1 cellular context compared by ENCODE assay signal in the genomic region with DNA sequence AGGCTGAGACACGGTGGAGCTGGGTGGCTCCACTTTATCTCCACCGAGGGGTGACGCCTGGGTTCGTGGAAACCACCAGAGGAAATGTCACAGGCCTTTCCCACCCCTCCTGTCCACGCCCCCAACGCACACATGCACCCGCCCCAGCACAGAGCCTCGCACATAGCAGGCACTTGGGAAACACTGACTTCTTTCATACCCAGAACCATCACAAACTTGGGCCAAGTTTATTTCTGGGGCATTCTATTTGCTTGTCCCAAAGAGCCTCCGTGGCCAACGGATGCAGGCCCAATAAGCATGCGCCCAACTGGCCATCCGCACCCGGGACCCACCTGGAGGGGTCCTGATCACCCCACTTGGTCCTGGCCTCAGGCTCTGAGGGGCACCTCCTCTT.
TF ChIP-seq lines count a peak whose summit lies in the region.

No MANE protein-coding gene starts in this region.

TF ChIP-seq in HepG2, 621 proteins besides CTCF, POLR2A, EP300 and RAD21:
- TF ChIP-seq HOXA3 (CRISPR knock-in tag; IDR thresholded peaks at IDR 0.05) (no peak), ZNF30 (CRISPR knock-in tag; IDR thresholded peaks at IDR 0.05) (no peak), HNRNPL (IDR thresholded peaks at IDR 0.05; ENCODE audit: low read depth, low read length) (no peak; the same call in 1 of the 2 replicates), ZNF891 (CRISPR knock-in tag; IDR thresholded peaks at IDR 0.05) (0 out of 2 replicates have a peak, but pooled peaks have one; percentile 15), POLR2G (IDR thresholded peaks at IDR 0.05; ENCODE audit: low read depth, low read length) (0 out of 2 replicates have a peak, but pooled peaks have one; percentile 30), ZNF274 (CRISPR knock-in tag; IDR thresholded peaks at IDR 0.05) (0 out of 2 replicates have a peak, but pooled peaks have one; percentile 47), ZNF547 (CRISPR knock-in tag; IDR thresholded peaks at IDR 0.05) (0 out of 2 replicates have a peak, but pooled peaks have one; percentile 11), HNRNPLL (IDR thresholded peaks at IDR 0.05; ENCODE audit: low read depth, low read length, poor library complexity, severe bottlenecking) (peak; percentile 4), ZNF510 (CRISPR knock-in tag; IDR thresholded peaks at IDR 0.05; ENCODE audit: low read depth) (no peak), ZNF441 (CRISPR knock-in tag; IDR thresholded peaks at IDR 0.05; ENCODE audit: borderline replicate concordance) (no peak)
- TF ChIP-seq, protein P1, sequence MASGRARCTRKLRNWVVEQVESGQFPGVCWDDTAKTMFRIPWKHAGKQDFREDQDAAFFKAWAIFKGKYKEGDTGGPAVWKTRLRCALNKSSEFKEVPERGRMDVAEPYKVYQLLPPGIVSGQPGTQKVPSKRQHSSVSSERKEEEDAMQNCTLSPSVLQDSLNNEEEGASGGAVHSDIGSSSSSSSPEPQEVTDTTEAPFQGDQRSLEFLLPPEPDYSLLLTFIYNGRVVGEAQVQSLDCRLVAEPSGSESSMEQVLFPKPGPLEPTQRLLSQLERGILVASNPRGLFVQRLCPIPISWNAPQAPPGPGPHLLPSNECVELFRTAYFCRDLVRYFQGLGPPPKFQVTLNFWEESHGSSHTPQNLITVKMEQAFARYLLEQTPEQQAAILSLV (CRISPR knock-in tag; IDR thresholded peaks at IDR 0.05; ENCODE audit: borderline replicate concordance): 0 out of 2 replicates have a peak, but pooled peaks have one; percentile 8
- TF ChIP-seq, protein P2, sequence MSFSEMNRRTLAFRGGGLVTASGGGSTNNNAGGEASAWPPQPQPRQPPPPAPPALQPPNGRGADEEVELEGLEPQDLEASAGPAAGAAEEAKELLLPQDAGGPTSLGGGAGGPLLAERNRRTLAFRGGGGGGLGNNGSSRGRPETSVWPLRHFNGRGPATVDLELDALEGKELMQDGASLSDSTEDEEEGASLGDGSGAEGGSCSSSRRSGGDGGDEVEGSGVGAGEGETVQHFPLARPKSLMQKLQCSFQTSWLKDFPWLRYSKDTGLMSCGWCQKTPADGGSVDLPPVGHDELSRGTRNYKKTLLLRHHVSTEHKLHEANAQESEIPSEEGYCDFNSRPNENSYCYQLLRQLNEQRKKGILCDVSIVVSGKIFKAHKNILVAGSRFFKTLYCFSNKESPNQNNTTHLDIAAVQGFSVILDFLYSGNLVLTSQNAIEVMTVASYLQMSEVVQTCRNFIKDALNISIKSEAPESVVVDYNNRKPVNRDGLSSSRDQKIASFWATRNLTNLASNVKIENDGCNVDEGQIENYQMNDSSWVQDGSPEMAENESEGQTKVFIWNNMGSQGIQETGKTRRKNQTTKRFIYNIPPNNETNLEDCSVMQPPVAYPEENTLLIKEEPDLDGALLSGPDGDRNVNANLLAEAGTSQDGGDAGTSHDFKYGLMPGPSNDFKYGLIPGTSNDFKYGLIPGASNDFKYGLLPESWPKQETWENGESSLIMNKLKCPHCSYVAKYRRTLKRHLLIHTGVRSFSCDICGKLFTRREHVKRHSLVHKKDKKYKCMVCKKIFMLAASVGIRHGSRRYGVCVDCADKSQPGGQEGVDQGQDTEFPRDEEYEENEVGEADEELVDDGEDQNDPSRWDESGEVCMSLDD (CRISPR knock-in tag; IDR thresholded peaks at IDR 0.05; ENCODE audit: borderline replicate concordance): no peak
- TF ChIP-seq, protein P3, sequence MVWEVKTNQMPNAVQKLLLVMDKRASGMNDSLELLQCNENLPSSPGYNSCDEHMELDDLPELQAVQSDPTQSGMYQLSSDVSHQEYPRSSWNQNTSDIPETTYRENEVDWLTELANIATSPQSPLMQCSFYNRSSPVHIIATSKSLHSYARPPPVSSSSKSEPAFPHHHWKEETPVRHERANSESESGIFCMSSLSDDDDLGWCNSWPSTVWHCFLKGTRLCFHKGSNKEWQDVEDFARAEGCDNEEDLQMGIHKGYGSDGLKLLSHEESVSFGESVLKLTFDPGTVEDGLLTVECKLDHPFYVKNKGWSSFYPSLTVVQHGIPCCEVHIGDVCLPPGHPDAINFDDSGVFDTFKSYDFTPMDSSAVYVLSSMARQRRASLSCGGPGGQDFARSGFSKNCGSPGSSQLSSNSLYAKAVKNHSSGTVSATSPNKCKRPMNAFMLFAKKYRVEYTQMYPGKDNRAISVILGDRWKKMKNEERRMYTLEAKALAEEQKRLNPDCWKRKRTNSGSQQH (CRISPR knock-in tag; IDR thresholded peaks at IDR 0.05; ENCODE audit: low read depth): no peak
